Comparison of ENCODE assay signal across 1 cellular context in genomic region chr19:49451430-49452181, GRCh38.
TF ChIP-seq lines count a peak whose summit lies in the region.

Gene PIH1D1 (minus strand): TSS chr19:49451814. CDS start chr19:49451574, 240 bp downstream.

TF ChIP-seq in HepG2, 621 proteins besides CTCF, POLR2A, EP300 and RAD21 (continued from another document):
- TF ChIP-seq FOSL2 (CRISPR knock-in tag; IDR thresholded peaks at IDR 0.05): no peak
- no peak for TF ChIP-seq ZNF333 (CRISPR knock-in tag; IDR thresholded peaks at IDR 0.05; ENCODE audit: borderline replicate concordance)
- TF ChIP-seq CSRNP1 (CRISPR knock-in tag; IDR thresholded peaks at IDR 0.05): 0 out of 2 replicates have a peak, but pooled peaks have one; percentile 37
- TF ChIP-seq ZMYM4 (CRISPR knock-in tag; IDR thresholded peaks at IDR 0.05): 0 out of 2 replicates have a peak, but pooled peaks have one; percentile 28
- 0 out of 2 replicates have a peak, but pooled peaks have one; percentile 40 for TF ChIP-seq ZNF850 (CRISPR knock-in tag; conservative IDR thresholded peaks at IDR 0.05)
- TF ChIP-seq ZNF710 (CRISPR knock-in tag; IDR thresholded peaks at IDR 0.05; ENCODE audit: borderline replicate concordance): no peak
- no peak for TF ChIP-seq TFAP4 (IDR thresholded peaks at IDR 0.05; ENCODE audit: borderline replicate concordance, low read depth)
- TF ChIP-seq ZGPAT (CRISPR knock-in tag; IDR thresholded peaks at IDR 0.05): no peak
- TF ChIP-seq ZNF138 (CRISPR knock-in tag; IDR thresholded peaks at IDR 0.05; ENCODE audit: low read depth): 0 out of 2 replicates have a peak, but pooled peaks have one; percentile 49
- no peak for TF ChIP-seq RFX5 (IDR thresholded peaks at IDR 0.05; ENCODE audit: low read depth, low read length)
- TF ChIP-seq SP5 (CRISPR knock-in tag; IDR thresholded peaks at IDR 0.05; ENCODE audit: borderline replicate concordance, low read depth): 0 out of 2 replicates have a peak, but pooled peaks have one; percentile 31
- no peak for TF ChIP-seq ZNF83 (CRISPR knock-in tag; IDR thresholded peaks at IDR 0.05; ENCODE audit: borderline replicate concordance)
- TF ChIP-seq ZFP90 (CRISPR knock-in tag; IDR thresholded peaks at IDR 0.05; ENCODE audit: borderline replicate concordance): no peak
- TF ChIP-seq DMTF1 (CRISPR knock-in tag; IDR thresholded peaks at IDR 0.05): no peak
- TF ChIP-seq HNF1B (CRISPR knock-in tag; IDR thresholded peaks at IDR 0.05): peak; percentile 90
- no peak for TF ChIP-seq ZFP41 (CRISPR knock-in tag; IDR thresholded peaks at IDR 0.05; ENCODE audit: borderline replicate concordance)
- TF ChIP-seq STAT6 (CRISPR knock-in tag; IDR thresholded peaks at IDR 0.05; ENCODE audit: borderline replicate concordance): no peak
